ENCODE assay signal across 15 cellular contexts in the genomic region with DNA sequence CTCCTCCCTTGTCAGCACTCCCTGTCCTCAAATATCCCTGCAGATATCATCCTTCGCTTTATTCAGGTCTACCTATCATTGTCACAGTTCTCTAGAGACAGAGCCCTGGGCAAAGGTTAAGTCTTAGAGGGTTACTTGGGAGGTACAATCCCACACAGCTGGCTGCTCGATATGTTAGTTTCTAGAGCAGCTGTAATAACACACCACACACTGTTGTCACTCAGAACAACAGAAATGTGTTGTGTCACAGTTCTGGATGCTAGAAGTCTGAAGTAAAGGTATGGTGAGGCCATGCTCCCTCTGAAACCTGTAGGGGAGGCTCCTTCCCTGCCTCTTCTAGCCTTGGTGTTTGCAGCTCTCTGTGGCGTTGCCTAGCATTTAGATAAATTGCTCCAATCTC. TPM values are rescaled to one million over a fixed set of nuclear protein-coding genes. Genes with fewer than 3 reads are reported as not detected.
DNase-seq lines count a peak whose midpoint lies in the region; ATAC-seq and TF ChIP-seq lines count a peak whose summit lies in the region.
"Had no signal": no experiment of that assay in that cellular context is flagged by ENCODE, and none has a peak within 500 bp of the region (broad histone marks: within the 10 kb centered on the region; RNA-seq: fewer than 3 reads in every experiment).

No MANE protein-coding gene starts in this region.

- H3K27ac Mint-ChIP-seq in nephron progenitor cell (peak overlapping the region; percentile 5), type B pancreatic cell (peak overlapping the region; percentile 52), T-cell (no peak overlapping the region)

- no peaks in the 10 kb centered on the region for H3K9me2 ChIP-seq in hepatocyte (replicated peaks; ENCODE audit: insufficient read depth)

- H3K4me3 Mint-ChIP-seq in nephron progenitor cell (no peak overlapping the region), type B pancreatic cell (no peak overlapping the region), T-cell (no peak overlapping the region)
- H3K4me3 Mint-ChIP-seq: CD4-positive, alpha-beta memory T cell had no signal

- H3K4me1 Mint-ChIP-seq in nephron progenitor cell (peaks cover 28% of the 10 kb centered on the region), type B pancreatic cell (ENCODE audit: unreplicated experiment) (peaks cover 3% of the 10 kb centered on the region), T-cell (no peaks in the 10 kb centered on the region)
- H3K4me1 Mint-ChIP-seq: CD4-positive, alpha-beta memory T cell had no signal

- no peak overlapping the region for H2AFZ ChIP-seq in hepatocyte

- DNase-seq in SJCRH30 (peak; percentile 53 to 80), hepatocyte (ENCODE audit: low spot score) (no peak), nephron progenitor cell (no peak), type B pancreatic cell (ENCODE audit: extremely low spot score, unreplicated experiment) (no peak), GM19238 (ENCODE audit: insufficient read length, low spot score) (no peak), T-cell (no peak)
- no peak for DNase-seq in activated naive CD4-positive, alpha-beta T cell treated with anti-CD3 and anti-CD28 coated beads, Interleukin-2, amount 50 U/mL, for 16 hours
- DNase-seq: CD4-positive, alpha-beta memory T cell; COR-L47; DND-41; MM.1S; NCI-H2029; NCI-H524 treated with DMSO at 0.1 percent for 48 hours; NCI-H774 had no signal

- H3K27ac ChIP-seq in SJCRH30 (peak overlapping the region; percentile 79), hepatocyte (peak overlapping the region; percentile 27)

- 90% methylated on average over 3 of the region's 3 CpGs for whole genome bisulfite sequencing in hepatocyte (ENCODE audit: low lambda C conversion rate, missing lambda C conversion rate)

- H3K4me2 ChIP-seq in hepatocyte: no peak overlapping the region

- H4K20me1 ChIP-seq in hepatocyte (ENCODE audit: insufficient read depth, poor library complexity, severe bottlenecking): no peaks in the 10 kb centered on the region

- H3K79me2 ChIP-seq in hepatocyte: no peaks in the 10 kb centered on the region

- H3K27me3 ChIP-seq in SJCRH30: no peaks in the 10 kb centered on the region
- H3K27me3 ChIP-seq in hepatocyte: no peaks in the 10 kb centered on the region

- H3K36me3 Mint-ChIP-seq in nephron progenitor cell (ENCODE audit: low read depth) (peaks cover 4% of the 10 kb centered on the region), type B pancreatic cell (no peaks in the 10 kb centered on the region), T-cell (peaks cover 3% of the 10 kb centered on the region)

- POLR2A ChIA-PET in T-cell (lab: Charles Lee): no interaction called here

- H3K4me1 ChIP-seq in SJCRH30: peaks cover 25% of the 10 kb centered on the region
- no peaks in the 10 kb centered on the region for H3K4me1 ChIP-seq in hepatocyte (ENCODE audit: insufficient read depth)

- H3K9me3 ChIP-seq in SJCRH30 (replicated peaks): no peaks in the 10 kb centered on the region
- H3K9me3 ChIP-seq in hepatocyte (ENCODE audit: low read depth): no peaks in the 10 kb centered on the region

- ATAC-seq in T-cell (replicated peaks in 1 of 4): no peak
- ATAC-seq: SK-N-SH treated with all-trans-retinoic acid at 6 μM for 48 hours had no signal

- H3K9me3 Mint-ChIP-seq in nephron progenitor cell: peaks cover under 1% of the 10 kb centered on the region
- peaks cover 2% of the 10 kb centered on the region for H3K9me3 Mint-ChIP-seq in type B pancreatic cell
- H3K9me3 Mint-ChIP-seq in T-cell: peaks cover 0 to 3% (median under 1%) of the 10 kb centered on the region in 3 donors

- CTCF ChIA-PET in T-cell (lab: Charles Lee): no interaction called here

- H3K4me3 ChIP-seq in SJCRH30 (no peak overlapping the region), hepatocyte (no peak overlapping the region)

- no peaks in the 10 kb centered on the region for H3K36me3 ChIP-seq in SJCRH30
- H3K36me3 ChIP-seq in hepatocyte (replicated peaks; ENCODE audit: insufficient read depth, low read depth): no peaks in the 10 kb centered on the region

- no peak for TF ChIP-seq CTCF in hepatocyte (IDR thresholded peaks at IDR 0.05; ENCODE audit: poor library complexity)
- TF ChIP-seq CTCF in nephron progenitor cell (IDR thresholded peaks at IDR 0.05): no peak
- no peak for TF ChIP-seq CTCF in type B pancreatic cell (conservative IDR thresholded peaks at IDR 0.05)

- H3K27me3 Mint-ChIP-seq in nephron progenitor cell (ENCODE audit: low read depth, poor library complexity) (peaks cover 5% of the 10 kb centered on the region), type B pancreatic cell (peaks cover under 1% of the 10 kb centered on the region), T-cell (peaks cover 1 to 24% of the 10 kb centered on the region in 2 donors)

RNA-seq across cellular contexts. Expression of gene RAPGEF4, which starts 9.9 kb away (rescaled TPM):
- 5.1 and 6.1 TPM in 2 replicates for total RNA-seq in SJCRH30 (2014; rRNA removed; shearing (Covaris generic))
- total RNA-seq in hepatocyte (1.9 and 2.0 TPM in 2 replicates), type B pancreatic cell (ENCODE audit: low replicate concordance) (4.3 and 4.4 TPM in 2 replicates), T-cell (1 to 10 TPM in 1 of 5 donors, under 1 TPM in 4; 0.18 to 2.5 (median 0.38) TPM)
- 1.00 and 2.0 TPM in 2 replicates for polyA plus RNA-seq in hepatocyte
- total RNA-seq: CD4-positive, alpha-beta memory T cell had no signal
- polyA plus RNA-seq: CD4-positive, alpha-beta memory T cell had no signal

Comparison
In these comparisons a context has a peak if more than half of its experiments do, and no peak if none do; other contexts are left out.
1. DNase-seq: peak in SJCRH30 (2 of 2); none in hepatocyte (single experiment), nephron progenitor cell (single experiment), type B pancreatic cell (single experiment), GM19238 (single experiment), T-cell (0 of 34) and activated naive CD4-positive, alpha-beta T cell treated with anti-CD3 and anti-CD28 coated beads, Interleukin-2, amount 50 U/mL, for 16 hours (single experiment).
2. H3K27ac Mint-ChIP-seq: peak in nephron progenitor cell (single experiment) and type B pancreatic cell (single experiment); none in T-cell (0 of 2).